In the genomic region with DNA sequence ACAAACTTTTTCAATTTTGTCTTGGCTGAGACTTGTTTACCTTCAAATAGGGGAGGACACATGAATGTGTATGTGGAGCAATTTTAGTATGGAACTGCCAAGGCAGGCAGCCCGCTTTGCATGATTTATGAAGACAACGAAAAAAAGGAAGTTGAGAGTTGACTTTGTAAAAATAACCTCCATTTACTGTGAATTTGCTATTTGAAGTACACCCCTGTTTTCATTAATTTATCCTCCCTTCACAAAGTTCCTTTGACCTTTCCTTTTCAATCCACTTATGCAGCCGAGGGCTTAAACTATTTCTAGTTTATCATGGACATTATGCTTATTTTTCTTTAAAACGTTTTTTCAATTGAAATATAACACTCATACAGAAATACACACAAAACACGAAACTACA, we compare ENCODE assay signal across 1 cellular context.
TF ChIP-seq lines count a peak whose summit lies in the region.

No MANE protein-coding gene starts in this region.

TF ChIP-seq in GM12878, 131 proteins besides CTCF, POLR2A, EP300 and RAD21 (continued from another document):
- TF ChIP-seq FOS (IDR thresholded peaks at IDR 0.05; ENCODE audit: borderline replicate concordance, extremely low read depth, insufficient read length) (no peak), FOXK2 (IDR thresholded peaks at IDR 0.05) (no peak), HDAC6 (IDR thresholded peaks at IDR 0.05; ENCODE audit: unreplicated experiment) (no peak), DPF2 (IDR thresholded peaks at IDR 0.05) (0 out of 2 replicates have a peak, but pooled peaks have one; percentile 52), YBX1 (IDR thresholded peaks at IDR 0.05) (no peak), CBX3 (IDR thresholded peaks at IDR 0.05; ENCODE audit: borderline replicate concordance, low read depth) (no peak), BMI1 (IDR thresholded peaks at IDR 0.05; ENCODE audit: borderline replicate concordance) (no peak), JUND (IDR thresholded peaks at IDR 0.05; ENCODE audit: low read depth, low read length) (no peak), JUNB (IDR thresholded peaks at IDR 0.05) (peak; percentile 32; the same call in 1 of the 2 replicates)
